Comparison of ENCODE assay signal across 1 cellular context in genomic region chr7:22822486-22823141, GRCh38.
TF ChIP-seq lines count a peak whose summit lies in the region.

Gene TOMM7 (minus strand): TSS chr7:22822849. CDS start chr7:22822779, 70 bp downstream.

TF ChIP-seq in SK-N-SH, 30 proteins besides CTCF, POLR2A, EP300 and RAD21 (continued from another document):
- no peak for TF ChIP-seq USF1 (IDR thresholded peaks at IDR 0.05; ENCODE audit: borderline replicate concordance, low read depth)
- no peak for TF ChIP-seq RXRA (IDR thresholded peaks at IDR 0.05; ENCODE audit: borderline replicate concordance, low read depth)
- TF ChIP-seq PBX3 (IDR thresholded peaks at IDR 0.05) = no peak
- no peak for TF ChIP-seq TCF12 (IDR thresholded peaks at IDR 0.05)
- TF ChIP-seq GATA2 (CRISPR knock-in tag; IDR thresholded peaks at IDR 0.05) = no peak
- TF ChIP-seq NRF1 (IDR thresholded peaks at IDR 0.05; ENCODE audit: low read depth, low read length) = peak; percentile 99
TF ChIP-seq in SK-N-SH: peak in this region for 11.
